ENCODE assay signal across 1 cellular context in the genomic region with DNA sequence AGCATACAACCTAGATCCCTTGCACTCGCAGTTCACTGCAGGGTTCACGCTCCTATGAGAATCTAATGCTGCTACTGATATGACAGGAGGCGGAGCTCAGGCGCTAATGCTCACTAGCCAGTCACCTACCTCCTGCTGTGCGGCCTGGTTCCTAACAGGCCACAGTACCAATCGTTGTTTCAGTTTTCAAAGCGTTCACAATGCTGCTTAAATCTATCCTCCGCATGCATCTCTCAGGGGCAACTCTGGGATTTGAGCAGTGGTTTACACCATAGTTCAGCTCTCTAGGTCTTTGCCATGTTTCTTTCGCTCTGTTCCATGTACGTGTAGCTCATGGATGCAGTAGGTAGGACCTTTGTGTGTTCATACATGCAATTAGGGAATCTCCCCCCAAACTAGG.
TF ChIP-seq lines count a peak whose summit lies in the region.

No MANE protein-coding gene starts in this region.

TF ChIP-seq in K562, 482 proteins besides CTCF, POLR2A, EP300 and RAD21 (continued from another document):
- TF ChIP-seq L3MBTL2 (IDR thresholded peaks at IDR 0.05), result peak; percentile 48; the same call in 1 of the 2 replicates
- no peak for TF ChIP-seq ZNF445 (CRISPR knock-in tag; IDR thresholded peaks at IDR 0.05; ENCODE audit: low read depth)
- 0 out of 2 replicates have a peak, but pooled peaks have one; percentile 29 for TF ChIP-seq ZFX (CRISPR knock-in tag; IDR thresholded peaks at IDR 0.05)
- TF ChIP-seq, protein P1, sequence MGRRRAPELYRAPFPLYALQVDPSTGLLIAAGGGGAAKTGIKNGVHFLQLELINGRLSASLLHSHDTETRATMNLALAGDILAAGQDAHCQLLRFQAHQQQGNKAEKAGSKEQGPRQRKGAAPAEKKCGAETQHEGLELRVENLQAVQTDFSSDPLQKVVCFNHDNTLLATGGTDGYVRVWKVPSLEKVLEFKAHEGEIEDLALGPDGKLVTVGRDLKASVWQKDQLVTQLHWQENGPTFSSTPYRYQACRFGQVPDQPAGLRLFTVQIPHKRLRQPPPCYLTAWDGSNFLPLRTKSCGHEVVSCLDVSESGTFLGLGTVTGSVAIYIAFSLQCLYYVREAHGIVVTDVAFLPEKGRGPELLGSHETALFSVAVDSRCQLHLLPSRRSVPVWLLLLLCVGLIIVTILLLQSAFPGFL (CRISPR knock-in tag; IDR thresholded peaks at IDR 0.05), result 0 out of 2 replicates have a peak, but pooled peaks have one; percentile 31
- TF ChIP-seq NRF1 (conservative IDR thresholded peaks at IDR 0.05 in 1 of 2, IDR thresholded peaks at IDR 0.05 in 1 of 2), result peak; percentile 47 to 53
- no peak for TF ChIP-seq CBX2 (IDR thresholded peaks at IDR 0.05; ENCODE audit: insufficient read depth, low read length, poor library complexity, severe bottlenecking)
- TF ChIP-seq CBX1 (IDR thresholded peaks at IDR 0.05; ENCODE audit: low read depth), result no peak
- TF ChIP-seq, protein P2, sequence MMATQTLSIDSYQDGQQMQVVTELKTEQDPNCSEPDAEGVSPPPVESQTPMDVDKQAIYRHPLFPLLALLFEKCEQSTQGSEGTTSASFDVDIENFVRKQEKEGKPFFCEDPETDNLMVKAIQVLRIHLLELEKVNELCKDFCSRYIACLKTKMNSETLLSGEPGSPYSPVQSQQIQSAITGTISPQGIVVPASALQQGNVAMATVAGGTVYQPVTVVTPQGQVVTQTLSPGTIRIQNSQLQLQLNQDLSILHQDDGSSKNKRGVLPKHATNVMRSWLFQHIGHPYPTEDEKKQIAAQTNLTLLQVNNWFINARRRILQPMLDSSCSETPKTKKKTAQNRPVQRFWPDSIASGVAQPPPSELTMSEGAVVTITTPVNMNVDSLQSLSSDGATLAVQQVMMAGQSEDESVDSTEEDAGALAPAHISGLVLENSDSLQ (IDR thresholded peaks at IDR 0.05), result peak; percentile 64
- TF ChIP-seq EZH2 (IDR thresholded peaks at IDR 0.05; ENCODE audit: borderline replicate concordance, low read depth, low read length), result no peak
- TF ChIP-seq, protein P3, sequence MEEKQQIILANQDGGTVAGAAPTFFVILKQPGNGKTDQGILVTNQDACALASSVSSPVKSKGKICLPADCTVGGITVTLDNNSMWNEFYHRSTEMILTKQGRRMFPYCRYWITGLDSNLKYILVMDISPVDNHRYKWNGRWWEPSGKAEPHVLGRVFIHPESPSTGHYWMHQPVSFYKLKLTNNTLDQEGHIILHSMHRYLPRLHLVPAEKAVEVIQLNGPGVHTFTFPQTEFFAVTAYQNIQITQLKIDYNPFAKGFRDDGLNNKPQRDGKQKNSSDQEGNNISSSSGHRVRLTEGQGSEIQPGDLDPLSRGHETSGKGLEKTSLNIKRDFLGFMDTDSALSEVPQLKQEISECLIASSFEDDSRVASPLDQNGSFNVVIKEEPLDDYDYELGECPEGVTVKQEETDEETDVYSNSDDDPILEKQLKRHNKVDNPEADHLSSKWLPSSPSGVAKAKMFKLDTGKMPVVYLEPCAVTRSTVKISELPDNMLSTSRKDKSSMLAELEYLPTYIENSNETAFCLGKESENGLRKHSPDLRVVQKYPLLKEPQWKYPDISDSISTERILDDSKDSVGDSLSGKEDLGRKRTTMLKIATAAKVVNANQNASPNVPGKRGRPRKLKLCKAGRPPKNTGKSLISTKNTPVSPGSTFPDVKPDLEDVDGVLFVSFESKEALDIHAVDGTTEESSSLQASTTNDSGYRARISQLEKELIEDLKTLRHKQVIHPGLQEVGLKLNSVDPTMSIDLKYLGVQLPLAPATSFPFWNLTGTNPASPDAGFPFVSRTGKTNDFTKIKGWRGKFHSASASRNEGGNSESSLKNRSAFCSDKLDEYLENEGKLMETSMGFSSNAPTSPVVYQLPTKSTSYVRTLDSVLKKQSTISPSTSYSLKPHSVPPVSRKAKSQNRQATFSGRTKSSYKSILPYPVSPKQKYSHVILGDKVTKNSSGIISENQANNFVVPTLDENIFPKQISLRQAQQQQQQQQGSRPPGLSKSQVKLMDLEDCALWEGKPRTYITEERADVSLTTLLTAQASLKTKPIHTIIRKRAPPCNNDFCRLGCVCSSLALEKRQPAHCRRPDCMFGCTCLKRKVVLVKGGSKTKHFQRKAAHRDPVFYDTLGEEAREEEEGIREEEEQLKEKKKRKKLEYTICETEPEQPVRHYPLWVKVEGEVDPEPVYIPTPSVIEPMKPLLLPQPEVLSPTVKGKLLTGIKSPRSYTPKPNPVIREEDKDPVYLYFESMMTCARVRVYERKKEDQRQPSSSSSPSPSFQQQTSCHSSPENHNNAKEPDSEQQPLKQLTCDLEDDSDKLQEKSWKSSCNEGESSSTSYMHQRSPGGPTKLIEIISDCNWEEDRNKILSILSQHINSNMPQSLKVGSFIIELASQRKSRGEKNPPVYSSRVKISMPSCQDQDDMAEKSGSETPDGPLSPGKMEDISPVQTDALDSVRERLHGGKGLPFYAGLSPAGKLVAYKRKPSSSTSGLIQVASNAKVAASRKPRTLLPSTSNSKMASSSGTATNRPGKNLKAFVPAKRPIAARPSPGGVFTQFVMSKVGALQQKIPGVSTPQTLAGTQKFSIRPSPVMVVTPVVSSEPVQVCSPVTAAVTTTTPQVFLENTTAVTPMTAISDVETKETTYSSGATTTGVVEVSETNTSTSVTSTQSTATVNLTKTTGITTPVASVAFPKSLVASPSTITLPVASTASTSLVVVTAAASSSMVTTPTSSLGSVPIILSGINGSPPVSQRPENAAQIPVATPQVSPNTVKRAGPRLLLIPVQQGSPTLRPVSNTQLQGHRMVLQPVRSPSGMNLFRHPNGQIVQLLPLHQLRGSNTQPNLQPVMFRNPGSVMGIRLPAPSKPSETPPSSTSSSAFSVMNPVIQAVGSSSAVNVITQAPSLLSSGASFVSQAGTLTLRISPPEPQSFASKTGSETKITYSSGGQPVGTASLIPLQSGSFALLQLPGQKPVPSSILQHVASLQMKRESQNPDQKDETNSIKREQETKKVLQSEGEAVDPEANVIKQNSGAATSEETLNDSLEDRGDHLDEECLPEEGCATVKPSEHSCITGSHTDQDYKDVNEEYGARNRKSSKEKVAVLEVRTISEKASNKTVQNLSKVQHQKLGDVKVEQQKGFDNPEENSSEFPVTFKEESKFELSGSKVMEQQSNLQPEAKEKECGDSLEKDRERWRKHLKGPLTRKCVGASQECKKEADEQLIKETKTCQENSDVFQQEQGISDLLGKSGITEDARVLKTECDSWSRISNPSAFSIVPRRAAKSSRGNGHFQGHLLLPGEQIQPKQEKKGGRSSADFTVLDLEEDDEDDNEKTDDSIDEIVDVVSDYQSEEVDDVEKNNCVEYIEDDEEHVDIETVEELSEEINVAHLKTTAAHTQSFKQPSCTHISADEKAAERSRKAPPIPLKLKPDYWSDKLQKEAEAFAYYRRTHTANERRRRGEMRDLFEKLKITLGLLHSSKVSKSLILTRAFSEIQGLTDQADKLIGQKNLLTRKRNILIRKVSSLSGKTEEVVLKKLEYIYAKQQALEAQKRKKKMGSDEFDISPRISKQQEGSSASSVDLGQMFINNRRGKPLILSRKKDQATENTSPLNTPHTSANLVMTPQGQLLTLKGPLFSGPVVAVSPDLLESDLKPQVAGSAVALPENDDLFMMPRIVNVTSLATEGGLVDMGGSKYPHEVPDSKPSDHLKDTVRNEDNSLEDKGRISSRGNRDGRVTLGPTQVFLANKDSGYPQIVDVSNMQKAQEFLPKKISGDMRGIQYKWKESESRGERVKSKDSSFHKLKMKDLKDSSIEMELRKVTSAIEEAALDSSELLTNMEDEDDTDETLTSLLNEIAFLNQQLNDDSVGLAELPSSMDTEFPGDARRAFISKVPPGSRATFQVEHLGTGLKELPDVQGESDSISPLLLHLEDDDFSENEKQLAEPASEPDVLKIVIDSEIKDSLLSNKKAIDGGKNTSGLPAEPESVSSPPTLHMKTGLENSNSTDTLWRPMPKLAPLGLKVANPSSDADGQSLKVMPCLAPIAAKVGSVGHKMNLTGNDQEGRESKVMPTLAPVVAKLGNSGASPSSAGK (IDR thresholded peaks at IDR 0.05), result 0 out of 2 replicates have a peak, but pooled peaks have one; percentile 15
- TF ChIP-seq NR4A1 (CRISPR knock-in tag; IDR thresholded peaks at IDR 0.05), result no peak
- TF ChIP-seq NR4A1 (tag; IDR thresholded peaks at IDR 0.05), result 0 out of 2 replicates have a peak, but pooled peaks have one; percentile 33
